In the genomic region with DNA sequence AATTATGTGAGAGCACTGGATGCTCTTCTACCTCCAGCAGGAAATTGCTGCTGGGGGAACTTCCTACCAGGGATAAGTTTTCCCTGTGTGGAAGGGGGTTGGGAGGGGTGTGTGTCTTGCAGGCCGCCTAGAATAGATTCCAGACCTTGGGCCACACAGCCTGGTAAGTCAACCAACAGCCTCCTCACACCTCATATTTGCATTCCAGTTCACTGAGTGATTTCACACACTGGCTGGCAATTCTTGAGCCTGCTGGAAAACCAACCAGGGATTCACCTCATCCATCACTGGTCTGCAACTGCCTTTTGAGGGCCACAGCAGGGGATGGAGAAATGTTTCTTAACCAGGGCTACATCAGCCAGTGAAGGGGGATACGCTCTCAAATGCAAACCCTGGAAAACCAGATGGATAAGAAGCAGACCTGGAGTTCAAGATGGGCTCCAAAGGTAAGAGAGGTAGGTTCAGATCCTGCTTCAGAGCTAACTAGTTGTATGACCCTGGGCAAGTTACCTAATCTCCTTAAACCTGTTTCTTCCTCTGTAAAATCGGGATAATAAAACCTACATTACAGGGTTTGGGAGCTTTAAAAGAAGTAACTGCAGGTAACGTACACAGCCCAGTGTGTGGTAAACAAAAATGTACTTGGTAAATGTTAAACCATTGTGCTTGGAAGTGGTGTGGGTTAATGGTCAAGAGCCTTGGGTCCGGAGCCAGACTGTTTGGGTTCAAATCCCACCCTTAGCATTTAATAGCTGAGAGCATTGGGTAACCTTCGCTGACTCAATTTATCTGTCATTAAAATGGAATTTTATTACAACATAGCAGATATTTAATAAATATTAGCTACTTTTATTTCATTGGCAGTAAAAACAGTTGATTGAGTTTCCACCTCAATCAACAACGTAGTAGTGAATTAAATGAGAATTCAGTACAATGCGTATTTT, we compare ENCODE assay signal across 9 cellular contexts. TPM values are rescaled to one million over a fixed set of nuclear protein-coding genes. Genes with fewer than 3 reads are reported as not detected.
A peak's percentile ranks its signal among the peaks of the same experiment; 100 is the strongest.
DNase-seq lines count a peak whose midpoint lies in the region; ATAC-seq and TF ChIP-seq lines count a peak whose summit lies in the region.
"Had no signal": no experiment of that assay in that cellular context is flagged by ENCODE, and none has a peak within 500 bp of the region (broad histone marks: within the 10 kb centered on the region; RNA-seq: fewer than 3 reads in every experiment).

No MANE protein-coding gene starts in this region.

- intact Hi-C loops in activated T-helper 2 cell treated with anti-CD3 and anti-CD28 coated beads, Interferon-gamma antibody, Interleukin-2, Interleukin-4, amounts not matched to agents 10 μg/mL and 5 μg/mL and 100 μg/mL, durations not matched to agents 14 hours and 24 hours and 36 hours (cut with micrococcal nuclease) = no loop called here

- no peaks in the 10 kb centered on the region for H3K9me3 Mint-ChIP-seq in endothelial cell (ENCODE audit: unreplicated experiment)
- no peaks in the 10 kb centered on the region for H3K9me3 Mint-ChIP-seq in activated T-helper 2 cell treated with anti-CD3 and anti-CD28 coated beads, Interferon-gamma antibody, Interleukin-2, Interleukin-4, amounts not matched to agents 10 μg/mL and 5 μg/mL and 100 μg/mL, durations not matched to agents 14 hours and 24 hours and 36 hours
- H3K9me3 Mint-ChIP-seq: dendritic cell treated with granulocyte-macrophage colony-stimulating factor and Interleukin-4, amounts not matched to agents 40 ng/mL and 50 ng/mL, for 4 days had no signal

- H3K27ac Mint-ChIP-seq in endothelial cell (ENCODE audit: unreplicated experiment) = peak overlapping the region; percentile 95
- H3K27ac Mint-ChIP-seq in activated T-helper 2 cell treated with anti-CD3 and anti-CD28 coated beads, Interferon-gamma antibody, Interleukin-2, Interleukin-4, amounts not matched to agents 10 μg/mL and 5 μg/mL and 100 μg/mL, durations not matched to agents 14 hours and 24 hours and 36 hours = no peak overlapping the region
- H3K27ac Mint-ChIP-seq: dendritic cell treated with granulocyte-macrophage colony-stimulating factor and Interleukin-4, amounts not matched to agents 40 ng/mL and 50 ng/mL, for 4 days had no signal

- H3K27ac ChIP-seq in mucosa of rectum (ENCODE audit: low read depth in 2 of 2, low read length in 2 of 2) = peak overlapping the region; percentile 47 to 72

- peaks cover 25% of the 10 kb centered on the region for H3K36me3 Mint-ChIP-seq in endothelial cell (ENCODE audit: low read depth, unreplicated experiment)
- H3K36me3 Mint-ChIP-seq in activated T-helper 2 cell treated with anti-CD3 and anti-CD28 coated beads, Interferon-gamma antibody, Interleukin-2, Interleukin-4, amounts not matched to agents 10 μg/mL and 5 μg/mL and 100 μg/mL, durations not matched to agents 14 hours and 24 hours and 36 hours (ENCODE audit: low read depth) = peaks cover 4% of the 10 kb centered on the region

- H3K9ac ChIP-seq in mucosa of rectum (ENCODE audit: low read depth in 1 of 2, low read length in 2 of 2) = peak overlapping the region in 1 of 2 donors; percentile 3

- ATAC-seq in GM18861 (IDR thresholded peaks at IDR 0.05; ENCODE audit: unreplicated experiment) (no peak), HG02588 (IDR thresholded peaks at IDR 0.05; ENCODE audit: unreplicated experiment) (no peak), HG03521 (IDR thresholded peaks at IDR 0.05; ENCODE audit: unreplicated experiment) (no peak)

- H3K27me3 Mint-ChIP-seq in endothelial cell (ENCODE audit: unreplicated experiment) = peaks cover 7% of the 10 kb centered on the region
- H3K27me3 Mint-ChIP-seq in activated T-helper 2 cell treated with anti-CD3 and anti-CD28 coated beads, Interferon-gamma antibody, Interleukin-2, Interleukin-4, amounts not matched to agents 10 μg/mL and 5 μg/mL and 100 μg/mL, durations not matched to agents 14 hours and 24 hours and 36 hours (ENCODE audit: low read depth) = peaks cover 59% of the 10 kb centered on the region

- H3K4me3 Mint-ChIP-seq in endothelial cell (ENCODE audit: unreplicated experiment) = peak overlapping the region; percentile 98
- no peak overlapping the region for H3K4me3 Mint-ChIP-seq in activated T-helper 2 cell treated with anti-CD3 and anti-CD28 coated beads, Interferon-gamma antibody, Interleukin-2, Interleukin-4, amounts not matched to agents 10 μg/mL and 5 μg/mL and 100 μg/mL, durations not matched to agents 14 hours and 24 hours and 36 hours (ENCODE audit: low read depth)
- H3K4me3 Mint-ChIP-seq: dendritic cell treated with granulocyte-macrophage colony-stimulating factor and Interleukin-4, amounts not matched to agents 40 ng/mL and 50 ng/mL, for 4 days had no signal

- TF ChIP-seq CTCF in endothelial cell (IDR thresholded peaks at IDR 0.05; ENCODE audit: unreplicated experiment) = no peak

- H3K4me1 Mint-ChIP-seq in endothelial cell (ENCODE audit: unreplicated experiment) = peaks cover 45% of the 10 kb centered on the region
- peaks cover 4% of the 10 kb centered on the region for H3K4me1 Mint-ChIP-seq in activated T-helper 2 cell treated with anti-CD3 and anti-CD28 coated beads, Interferon-gamma antibody, Interleukin-2, Interleukin-4, amounts not matched to agents 10 μg/mL and 5 μg/mL and 100 μg/mL, durations not matched to agents 14 hours and 24 hours and 36 hours (ENCODE audit: low read depth)

- H3K9me3 ChIP-seq in mucosa of rectum (ENCODE audit: control insufficient read depth in 2 of 2, low read length in 2 of 2) = no peaks in the 10 kb centered on the region

- H3K4me3 ChIP-seq in mucosa of rectum (ENCODE audit: low read length in 2 of 2) = peak overlapping the region; percentile 66 to 72

- H3K4me1 ChIP-seq in mucosa of rectum (ENCODE audit: control insufficient read depth in 2 of 2, insufficient read depth in 2 of 2, low read length in 2 of 2) = peaks cover 0 to 2% of the 10 kb centered on the region in 2 donors

- H3K27me3 ChIP-seq in mucosa of rectum (ENCODE audit: control insufficient read depth in 2 of 2, insufficient read depth in 2 of 2, low read length in 2 of 2) = peaks cover 7 to 8% of the 10 kb centered on the region in 2 donors

- H3K36me3 ChIP-seq in mucosa of rectum (ENCODE audit: control insufficient read depth in 2 of 2, insufficient read depth in 2 of 2, low read length in 2 of 2) = no peaks in the 10 kb centered on the region

- DNase-seq in A172 (ENCODE audit: low spot score) = peak; percentile 79
- peak; percentile 88 for DNase-seq in M059J (ENCODE audit: low read depth)
- peak; percentile 50 for DNase-seq in endothelial cell (ENCODE audit: low spot score)
- DNase-seq in activated T-helper 2 cell treated with anti-CD3 and anti-CD28 coated beads, Interferon-gamma antibody, Interleukin-2, Interleukin-4, amounts not matched to agents 10 μg/mL and 5 μg/mL and 100 μg/mL, durations not matched to agents 14 hours and 24 hours and 36 hours (ENCODE audit: low spot score) = no peak

RNA-seq across cellular contexts. Expression of gene FSTL1, which starts 1.8 kb away (rescaled TPM):
- total RNA-seq in A172 (2014; rRNA removed; shearing (Covaris generic)) = 812 and 991 TPM in 2 replicates
- total RNA-seq in M059J (2014; rRNA removed; shearing (Covaris generic)) = 762 and 1,312 TPM in 2 replicates
- 1,211 TPM for total RNA-seq in endothelial cell (ENCODE audit: unreplicated experiment)
- total RNA-seq in activated T-helper 2 cell treated with anti-CD3 and anti-CD28 coated beads, Interferon-gamma antibody, Interleukin-2, Interleukin-4, amounts not matched to agents 10 μg/mL and 5 μg/mL and 100 μg/mL, durations not matched to agents 14 hours and 24 hours and 36 hours = 0.14 and 0.16 TPM in 2 replicates

Comparison
In these comparisons a context has a peak if more than half of its experiments do, and no peak if none do; other contexts are left out.
1. RNA of gene FSTL1, which starts 1.8 kb away (total RNA-seq): 762 to 1,312 TPM in M059J, 1,211 TPM in endothelial cell (single experiment) and 812 to 991 TPM in A172; 0.14 to 0.16 TPM in activated T-helper 2 cell treated with anti-CD3 and anti-CD28 coated beads, Interferon-gamma antibody, Interleukin-2, Interleukin-4, amounts not matched to agents 10 μg/mL and 5 μg/mL and 100 μg/mL, durations not matched to agents 14 hours and 24 hours and 36 hours; every median in the first group is over 100 times any median in the second.